In genomic region chr7:80312139-80312661, GRCh38 we compare ENCODE assay signal across 9 cellular contexts.
A peak's percentile ranks its signal among the peaks of the same experiment; 100 is the strongest.
DNase-seq lines count a peak whose midpoint lies in the region; ATAC-seq, FAIRE-seq and TF ChIP-seq lines count a peak whose summit lies in the region.
"Had no signal": no experiment of that assay in that cellular context is flagged by ENCODE, and none has a peak within 500 bp of the region (broad histone marks: within the 10 kb centered on the region; RNA-seq: fewer than 3 reads in every experiment).

No MANE protein-coding gene starts in this region.

- H3K4me3 ChIP-seq in bronchial epithelial cell (ENCODE audit: low read depth, low read length), result no peak overlapping the region
- H3K4me3 ChIP-seq in mesendoderm (ENCODE audit: low read length), result no peak overlapping the region

- ATAC-seq in stimulated activated memory B cell treated with anti-CD40 and anti-IgM and Interleukin-4, amounts not matched to agents 10 μg/mL and 1 μg/mL and 100 μg/mL, for 72 hours, result no peak

- peak overlapping the region; percentile 59 for H3K56ac ChIP-seq in mesendoderm (ENCODE audit: low read length)

- H3K27me3 ChIP-seq in bronchial epithelial cell (ENCODE audit: control insufficient read depth, insufficient read depth, low read length) (no peaks in the 10 kb centered on the region), mesendoderm (ENCODE audit: insufficient read depth, low read length, poor library complexity) (no peaks in the 10 kb centered on the region)

- no peaks in the 10 kb centered on the region for H3K36me3 Mint-ChIP-seq in stimulated activated memory B cell treated with anti-CD40 and anti-IgM and Interleukin-4, amounts not matched to agents 10 μg/mL and 1 μg/mL and 100 μg/mL, for 72 hours

- H3K79me2 ChIP-seq in mesendoderm (ENCODE audit: control insufficient read depth, insufficient read depth, low read length), result no peaks in the 10 kb centered on the region

- H3K27me3 Mint-ChIP-seq in stimulated activated memory B cell treated with anti-CD40 and anti-IgM and Interleukin-4, amounts not matched to agents 10 μg/mL and 1 μg/mL and 100 μg/mL, for 72 hours, result no peaks in the 10 kb centered on the region

- no peak overlapping the region for H2BK15ac ChIP-seq in mesendoderm (replicated peaks; ENCODE audit: low read depth)

- peak; percentile 47 for FAIRE-seq in bronchial epithelial cell (lab: Jason Lieb, UNC)

- in situ Hi-C loops in GM13977 (cut with MboI; ENCODE audit: low pct_unique_long_range_greater_than_20kb, low sequenced_read_pairs, unreplicated experiment), result no loop called here

- H3K9ac ChIP-seq in mesendoderm (ENCODE audit: low read length), result peak overlapping the region; percentile 10

- no peak overlapping the region for H4K8ac ChIP-seq in mesendoderm (ENCODE audit: low read depth, low read length)

- peaks cover 7% of the 10 kb centered on the region for H3K4me1 ChIP-seq in mesendoderm (ENCODE audit: control insufficient read depth, low read depth, low read length)

- DNase-seq in COR-L47 (lab: John Stamatoyannopoulos, UW) (peak; percentile 57), NCI-H1092 (lab: John Stamatoyannopoulos, UW) (peak; percentile 56), bronchial epithelial cell (ENCODE audit: low read depth) (peak; percentile 94), mesendoderm (peak; percentile 87), SKM-1 (lab: John Stamatoyannopoulos, UW; ENCODE audit: unreplicated experiment) (no peak), GM13977 (ENCODE audit: low spot score) (no peak), D341Med (ENCODE audit: low spot score) (no peak)
- DNase-seq: hippocampal formation had no signal

- no CpG with 5 or more reads among the region's 5 CpGs for WGBS in mesendoderm (ENCODE audit: extremely low coverage, insufficient coverage, low lambda C conversion rate)

- no peaks in the 10 kb centered on the region for H3K4me1 Mint-ChIP-seq in stimulated activated memory B cell treated with anti-CD40 and anti-IgM and Interleukin-4, amounts not matched to agents 10 μg/mL and 1 μg/mL and 100 μg/mL, for 72 hours

- no peaks in the 10 kb centered on the region for H3K36me3 ChIP-seq in bronchial epithelial cell (ENCODE audit: control insufficient read depth, insufficient read depth, low read length)
- H3K36me3 ChIP-seq in mesendoderm (ENCODE audit: control insufficient read depth, insufficient read depth, low read length), result no peaks in the 10 kb centered on the region

- no peak overlapping the region for H3K4ac ChIP-seq in mesendoderm (ENCODE audit: low read depth, low read length)

- no peak overlapping the region for H3K18ac ChIP-seq in mesendoderm (ENCODE audit: low read length)

- no peak overlapping the region for H3K4me2 ChIP-seq in mesendoderm (ENCODE audit: low read length)

- H3K27ac Mint-ChIP-seq in stimulated activated memory B cell treated with anti-CD40 and anti-IgM and Interleukin-4, amounts not matched to agents 10 μg/mL and 1 μg/mL and 100 μg/mL, for 72 hours, result no peak overlapping the region

- peaks cover 3% of the 10 kb centered on the region for H3K9me3 Mint-ChIP-seq in stimulated activated memory B cell treated with anti-CD40 and anti-IgM and Interleukin-4, amounts not matched to agents 10 μg/mL and 1 μg/mL and 100 μg/mL, for 72 hours

- H3K23ac ChIP-seq in mesendoderm (ENCODE audit: low read length), result no peak overlapping the region

- H3K79me1 ChIP-seq in mesendoderm (ENCODE audit: low read length), result no peaks in the 10 kb centered on the region

- H3K27ac ChIP-seq in mesendoderm (ENCODE audit: low read depth, low read length), result no peak overlapping the region

- peak overlapping the region; percentile 64 for H4K5ac ChIP-seq in mesendoderm (ENCODE audit: low read length)

- no peak overlapping the region for H2AK5ac ChIP-seq in mesendoderm (ENCODE audit: low read length)

- H2BK120ac ChIP-seq in mesendoderm (ENCODE audit: low read depth, low read length), result no peak overlapping the region

- no peak overlapping the region for H3K4me3 Mint-ChIP-seq in stimulated activated memory B cell treated with anti-CD40 and anti-IgM and Interleukin-4, amounts not matched to agents 10 μg/mL and 1 μg/mL and 100 μg/mL, for 72 hours

- TF ChIP-seq CTCF in bronchial epithelial cell (IDR thresholded peaks at IDR 0.05; ENCODE audit: insufficient read depth, low read length, severe bottlenecking) (no peak), GM13977 (IDR thresholded peaks at IDR 0.05; ENCODE audit: extremely low read depth, insufficient read depth, missing control alignments) (no peak)

- H2BK5ac ChIP-seq in mesendoderm (ENCODE audit: low read length), result peak overlapping the region; percentile 82

Comparison
In these comparisons a context has a peak if more than half of its experiments do, and no peak if none do; other contexts are left out.
1. DNase-seq: peak in COR-L47 (single experiment), NCI-H1092 (single experiment), bronchial epithelial cell (single experiment) and mesendoderm (single experiment); none in SKM-1 (single experiment), GM13977 (single experiment) and D341Med (single experiment).